Comparison of ENCODE assay signal across 1 cellular context in the genomic region with DNA sequence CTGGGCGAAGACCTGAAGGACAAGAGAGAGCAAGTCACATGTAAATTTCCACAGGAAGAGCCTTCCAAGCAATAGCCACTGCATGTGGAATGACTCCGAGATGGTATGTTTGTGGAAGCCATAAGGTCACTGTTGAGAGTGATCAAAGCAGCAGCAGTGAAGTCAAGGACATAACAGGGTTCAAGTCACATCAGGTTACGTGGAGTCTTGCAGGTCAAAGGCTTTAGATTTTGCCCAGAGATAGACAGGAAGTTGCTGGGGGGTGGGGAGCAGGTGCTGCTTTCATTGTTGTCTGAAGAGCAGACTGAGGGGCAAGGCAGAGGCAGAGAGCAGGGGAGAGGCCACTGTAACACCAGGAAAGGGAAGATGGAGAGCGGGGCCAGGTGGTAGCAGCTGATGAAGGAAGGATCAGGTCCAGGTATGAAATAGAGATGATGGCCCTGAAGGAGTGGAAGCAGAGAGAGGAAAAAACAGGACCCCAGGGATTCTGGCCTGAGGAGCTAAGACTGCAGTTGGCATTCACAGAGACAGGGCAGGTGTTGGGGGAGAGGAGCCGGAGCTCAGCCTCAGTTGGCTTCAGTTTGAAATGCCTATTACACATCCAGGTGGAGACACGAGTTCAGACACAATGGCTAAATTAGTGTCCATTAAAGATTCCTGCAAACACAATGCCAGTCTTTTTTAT.
TF ChIP-seq lines count a peak whose summit lies in the region.

No MANE protein-coding gene starts in this region.

TF ChIP-seq in HepG2, 621 proteins besides CTCF, POLR2A, EP300 and RAD21 (continued from another document and continues in another):
- TF ChIP-seq SMYD3 (CRISPR knock-in tag; IDR thresholded peaks at IDR 0.05): peak; percentile 37; the same call in 1 of the 2 replicates
- peak; percentile 99 for TF ChIP-seq RXRB (CRISPR knock-in tag; IDR thresholded peaks at IDR 0.05; ENCODE audit: borderline replicate concordance)
- peak; percentile 95 for TF ChIP-seq FOXA3 (CRISPR knock-in tag; IDR thresholded peaks at IDR 0.05)
- TF ChIP-seq, protein P1, sequence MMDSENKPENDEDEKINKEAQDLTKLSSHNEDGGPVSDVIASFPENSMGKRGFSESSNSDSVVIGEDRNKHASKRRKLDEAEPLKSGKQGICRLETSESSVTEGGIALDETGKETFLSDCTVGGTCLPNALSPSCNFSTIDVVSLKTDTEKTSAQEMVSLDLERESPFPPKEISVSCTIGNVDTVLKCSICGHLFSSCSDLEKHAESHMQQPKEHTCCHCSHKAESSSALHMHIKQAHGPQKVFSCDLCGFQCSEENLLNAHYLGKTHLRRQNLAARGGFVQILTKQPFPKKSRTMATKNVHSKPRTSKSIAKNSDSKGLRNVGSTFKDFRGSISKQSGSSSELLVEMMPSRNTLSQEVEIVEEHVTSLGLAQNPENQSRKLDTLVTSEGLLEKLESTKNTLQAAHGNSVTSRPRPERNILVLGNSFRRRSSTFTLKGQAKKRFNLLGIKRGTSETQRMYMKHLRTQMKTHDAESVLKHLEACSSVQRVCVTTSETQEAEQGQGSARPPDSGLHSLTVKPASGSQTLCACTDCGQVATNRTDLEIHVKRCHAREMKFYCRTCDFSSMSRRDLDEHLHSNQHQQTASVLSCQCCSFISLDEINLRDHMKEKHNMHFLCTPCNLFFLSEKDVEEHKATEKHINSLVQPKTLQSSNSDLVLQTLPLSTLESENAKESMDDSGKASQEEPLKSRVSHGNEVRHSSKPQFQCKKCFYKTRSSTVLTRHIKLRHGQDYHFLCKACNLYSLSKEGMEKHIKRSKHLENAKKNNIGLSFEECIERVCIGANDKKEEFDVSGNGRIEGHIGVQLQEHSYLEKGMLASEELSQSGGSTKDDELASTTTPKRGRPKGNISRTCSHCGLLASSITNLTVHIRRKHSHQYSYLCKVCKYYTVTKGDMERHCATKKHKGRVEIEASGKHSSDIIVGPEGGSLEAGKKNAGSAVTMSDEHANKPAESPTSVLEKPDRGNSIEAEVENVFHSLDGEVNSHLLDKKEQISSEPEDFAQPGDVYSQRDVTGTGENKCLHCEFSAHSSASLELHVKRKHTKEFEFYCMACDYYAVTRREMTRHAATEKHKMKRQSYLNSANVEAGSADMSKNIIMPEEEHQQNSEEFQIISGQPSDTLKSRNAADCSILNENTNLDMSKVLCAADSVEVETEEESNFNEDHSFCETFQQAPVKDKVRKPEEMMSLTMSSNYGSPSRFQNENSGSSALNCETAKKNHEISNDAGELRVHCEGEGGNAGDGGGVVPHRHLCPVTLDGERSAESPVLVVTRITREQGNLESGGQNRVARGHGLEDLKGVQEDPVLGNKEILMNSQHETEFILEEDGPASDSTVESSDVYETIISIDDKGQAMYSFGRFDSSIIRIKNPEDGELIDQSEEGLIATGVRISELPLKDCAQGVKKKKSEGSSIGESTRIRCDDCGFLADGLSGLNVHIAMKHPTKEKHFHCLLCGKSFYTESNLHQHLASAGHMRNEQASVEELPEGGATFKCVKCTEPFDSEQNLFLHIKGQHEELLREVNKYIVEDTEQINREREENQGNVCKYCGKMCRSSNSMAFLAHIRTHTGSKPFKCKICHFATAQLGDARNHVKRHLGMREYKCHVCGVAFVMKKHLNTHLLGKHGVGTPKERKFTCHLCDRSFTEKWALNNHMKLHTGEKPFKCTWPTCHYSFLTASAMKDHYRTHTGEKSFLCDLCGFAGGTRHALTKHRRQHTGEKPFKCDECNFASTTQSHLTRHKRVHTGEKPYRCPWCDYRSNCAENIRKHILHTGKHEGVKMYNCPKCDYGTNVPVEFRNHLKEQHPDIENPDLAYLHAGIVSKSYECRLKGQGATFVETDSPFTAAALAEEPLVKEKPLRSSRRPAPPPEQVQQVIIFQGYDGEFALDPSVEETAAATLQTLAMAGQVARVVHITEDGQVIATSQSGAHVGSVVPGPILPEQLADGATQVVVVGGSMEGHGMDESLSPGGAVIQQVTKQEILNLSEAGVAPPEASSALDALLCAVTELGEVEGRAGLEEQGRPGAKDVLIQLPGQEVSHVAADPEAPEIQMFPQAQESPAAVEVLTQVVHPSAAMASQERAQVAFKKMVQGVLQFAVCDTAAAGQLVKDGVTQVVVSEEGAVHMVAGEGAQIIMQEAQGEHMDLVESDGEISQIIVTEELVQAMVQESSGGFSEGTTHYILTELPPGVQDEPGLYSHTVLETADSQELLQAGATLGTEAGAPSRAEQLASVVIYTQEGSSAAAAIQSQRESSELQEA (CRISPR knock-in tag; IDR thresholded peaks at IDR 0.05; ENCODE audit: not compliant biosample characterization): no peak
- TF ChIP-seq ZMYM3 (CRISPR knock-in tag; IDR thresholded peaks at IDR 0.05): peak; percentile 79
- TF ChIP-seq, protein P2, sequence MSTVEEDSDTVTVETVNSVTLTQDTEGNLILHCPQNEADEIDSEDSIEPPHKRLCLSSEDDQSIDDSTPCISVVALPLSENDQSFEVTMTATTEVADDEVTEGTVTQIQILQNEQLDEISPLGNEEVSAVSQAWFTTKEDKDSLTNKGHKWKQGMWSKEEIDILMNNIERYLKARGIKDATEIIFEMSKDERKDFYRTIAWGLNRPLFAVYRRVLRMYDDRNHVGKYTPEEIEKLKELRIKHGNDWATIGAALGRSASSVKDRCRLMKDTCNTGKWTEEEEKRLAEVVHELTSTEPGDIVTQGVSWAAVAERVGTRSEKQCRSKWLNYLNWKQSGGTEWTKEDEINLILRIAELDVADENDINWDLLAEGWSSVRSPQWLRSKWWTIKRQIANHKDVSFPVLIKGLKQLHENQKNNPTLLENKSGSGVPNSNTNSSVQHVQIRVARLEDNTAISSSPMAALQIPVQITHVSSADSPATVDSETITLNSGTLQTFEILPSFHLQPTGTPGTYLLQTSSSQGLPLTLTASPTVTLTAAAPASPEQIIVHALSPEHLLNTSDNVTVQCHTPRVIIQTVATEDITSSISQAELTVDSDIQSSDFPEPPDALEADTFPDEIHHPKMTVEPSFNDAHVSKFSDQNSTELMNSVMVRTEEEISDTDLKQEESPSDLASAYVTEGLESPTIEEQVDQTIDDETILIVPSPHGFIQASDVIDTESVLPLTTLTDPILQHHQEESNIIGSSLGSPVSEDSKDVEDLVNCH (CRISPR knock-in tag; IDR thresholded peaks at IDR 0.05): no peak
- TF ChIP-seq ZNF737 (CRISPR knock-in tag; IDR thresholded peaks at IDR 0.05; ENCODE audit: borderline replicate concordance): no peak
- no peak for TF ChIP-seq ZNF841 (CRISPR knock-in tag; IDR thresholded peaks at IDR 0.05; ENCODE audit: borderline replicate concordance)
- no peak for TF ChIP-seq MEIS2 (CRISPR knock-in tag; IDR thresholded peaks at IDR 0.05)
- no peak for TF ChIP-seq ZNF557 (CRISPR knock-in tag; IDR thresholded peaks at IDR 0.05)
- no peak for TF ChIP-seq ZNF484 (CRISPR knock-in tag; IDR thresholded peaks at IDR 0.05; ENCODE audit: borderline replicate concordance, low read depth)
- peak; percentile 60 for TF ChIP-seq GFI1 (CRISPR knock-in tag; IDR thresholded peaks at IDR 0.05; ENCODE audit: borderline replicate concordance)
- TF ChIP-seq, protein P3, sequence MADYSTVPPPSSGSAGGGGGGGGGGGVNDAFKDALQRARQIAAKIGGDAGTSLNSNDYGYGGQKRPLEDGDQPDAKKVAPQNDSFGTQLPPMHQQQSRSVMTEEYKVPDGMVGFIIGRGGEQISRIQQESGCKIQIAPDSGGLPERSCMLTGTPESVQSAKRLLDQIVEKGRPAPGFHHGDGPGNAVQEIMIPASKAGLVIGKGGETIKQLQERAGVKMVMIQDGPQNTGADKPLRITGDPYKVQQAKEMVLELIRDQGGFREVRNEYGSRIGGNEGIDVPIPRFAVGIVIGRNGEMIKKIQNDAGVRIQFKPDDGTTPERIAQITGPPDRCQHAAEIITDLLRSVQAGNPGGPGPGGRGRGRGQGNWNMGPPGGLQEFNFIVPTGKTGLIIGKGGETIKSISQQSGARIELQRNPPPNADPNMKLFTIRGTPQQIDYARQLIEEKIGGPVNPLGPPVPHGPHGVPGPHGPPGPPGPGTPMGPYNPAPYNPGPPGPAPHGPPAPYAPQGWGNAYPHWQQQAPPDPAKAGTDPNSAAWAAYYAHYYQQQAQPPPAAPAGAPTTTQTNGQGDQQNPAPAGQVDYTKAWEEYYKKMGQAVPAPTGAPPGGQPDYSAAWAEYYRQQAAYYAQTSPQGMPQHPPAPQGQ (CRISPR knock-in tag; IDR thresholded peaks at IDR 0.05; ENCODE audit: borderline replicate concordance): no peak
- TF ChIP-seq ZNF317 (CRISPR knock-in tag; IDR thresholded peaks at IDR 0.05): peak; percentile 78
- TF ChIP-seq MEIS1 (CRISPR knock-in tag; IDR thresholded peaks at IDR 0.05; ENCODE audit: borderline replicate concordance): peak; percentile 84; the same call in 1 of the 2 replicates
- no peak for TF ChIP-seq TERF1 (CRISPR knock-in tag; IDR thresholded peaks at IDR 0.05)
- no peak for TF ChIP-seq ZNF256 (CRISPR knock-in tag; conservative IDR thresholded peaks at IDR 0.05)
- TF ChIP-seq ZMAT3 (CRISPR knock-in tag; conservative IDR thresholded peaks at IDR 0.05): no peak
- no peak for TF ChIP-seq TP53 (CRISPR knock-in tag; conservative IDR thresholded peaks at IDR 0.05)
- TF ChIP-seq ZNF543 (CRISPR knock-in tag; IDR thresholded peaks at IDR 0.05): 0 out of 2 replicates have a peak, but pooled peaks have one; percentile 52
- TF ChIP-seq BCL6 (CRISPR knock-in tag; IDR thresholded peaks at IDR 0.05): peak; percentile 95
- TF ChIP-seq SMARCE1 (IDR thresholded peaks at IDR 0.05; ENCODE audit: borderline replicate concordance): no peak
- peak; percentile 81 for TF ChIP-seq HOXA3 (CRISPR knock-in tag; IDR thresholded peaks at IDR 0.05)
- no peak for TF ChIP-seq TFDP2 (CRISPR knock-in tag; IDR thresholded peaks at IDR 0.05)
- peak; percentile 92 for TF ChIP-seq HOXD1 (CRISPR knock-in tag; IDR thresholded peaks at IDR 0.05)
- TF ChIP-seq ARNTL (CRISPR knock-in tag; IDR thresholded peaks at IDR 0.05): peak; percentile 89
- TF ChIP-seq SP1 (IDR thresholded peaks at IDR 0.05): no peak
- peak; percentile 24; the same call in 1 of the 2 replicates for TF ChIP-seq SP1 (CRISPR knock-in tag; IDR thresholded peaks at IDR 0.05)
- no peak for TF ChIP-seq SRF (IDR thresholded peaks at IDR 0.05; ENCODE audit: low read depth, low read length)
- TF ChIP-seq PAWR (CRISPR knock-in tag; IDR thresholded peaks at IDR 0.05; ENCODE audit: borderline replicate concordance): 0 out of 2 replicates have a peak, but pooled peaks have one; percentile 52
- peak; percentile 72; the same call in 1 of the 2 replicates for TF ChIP-seq TRIM24 (CRISPR knock-in tag; IDR thresholded peaks at IDR 0.05)
- peak; percentile 95 for TF ChIP-seq KDM6A (CRISPR knock-in tag; IDR thresholded peaks at IDR 0.05; ENCODE audit: low read depth)
- no peak for TF ChIP-seq LBX2 (CRISPR knock-in tag; IDR thresholded peaks at IDR 0.05; ENCODE audit: borderline replicate concordance)
- no peak for TF ChIP-seq ZNF121 (CRISPR knock-in tag; IDR thresholded peaks at IDR 0.05)
- no peak for TF ChIP-seq MAFF (IDR thresholded peaks at IDR 0.05; ENCODE audit: low read depth, low read length)
- peak; percentile 58; the same call in 1 of the 2 replicates for TF ChIP-seq HIC2 (CRISPR knock-in tag; IDR thresholded peaks at IDR 0.05; ENCODE audit: low read depth)
- no peak for TF ChIP-seq ZC3H13 (CRISPR knock-in tag; IDR thresholded peaks at IDR 0.05)
- TF ChIP-seq, protein P4, sequence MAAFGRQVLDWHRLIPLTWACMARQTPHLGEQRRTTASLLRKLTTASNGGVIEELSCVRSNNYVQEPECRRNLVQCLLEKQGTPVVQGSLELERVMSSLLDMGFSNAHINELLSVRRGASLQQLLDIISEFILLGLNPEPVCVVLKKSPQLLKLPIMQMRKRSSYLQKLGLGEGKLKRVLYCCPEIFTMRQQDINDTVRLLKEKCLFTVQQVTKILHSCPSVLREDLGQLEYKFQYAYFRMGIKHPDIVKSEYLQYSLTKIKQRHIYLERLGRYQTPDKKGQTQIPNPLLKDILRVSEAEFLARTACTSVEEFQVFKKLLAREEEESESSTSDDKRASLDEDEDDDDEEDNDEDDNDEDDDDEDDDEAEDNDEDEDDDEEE (CRISPR knock-in tag; IDR thresholded peaks at IDR 0.05): peak; percentile 25; the same call in 1 of the 2 replicates
- TF ChIP-seq THAP11 (CRISPR knock-in tag; IDR thresholded peaks at IDR 0.05): peak; percentile 64; the same call in 1 of the 2 replicates
- no peak for TF ChIP-seq ZNF530 (CRISPR knock-in tag; IDR thresholded peaks at IDR 0.05; ENCODE audit: low read depth)
- TF ChIP-seq SMARCC2 (IDR thresholded peaks at IDR 0.05): no peak
- TF ChIP-seq GATAD1 (CRISPR knock-in tag; IDR thresholded peaks at IDR 0.05): peak; percentile 76
- peak; percentile 82 for TF ChIP-seq MTA1 (CRISPR knock-in tag; IDR thresholded peaks at IDR 0.05; ENCODE audit: borderline replicate concordance)
- no peak for TF ChIP-seq RFXANK (CRISPR knock-in tag; IDR thresholded peaks at IDR 0.05)
- no peak for TF ChIP-seq NR1H2 (CRISPR knock-in tag; IDR thresholded peaks at IDR 0.05; ENCODE audit: borderline replicate concordance, low read depth)
